In the genomic region with DNA sequence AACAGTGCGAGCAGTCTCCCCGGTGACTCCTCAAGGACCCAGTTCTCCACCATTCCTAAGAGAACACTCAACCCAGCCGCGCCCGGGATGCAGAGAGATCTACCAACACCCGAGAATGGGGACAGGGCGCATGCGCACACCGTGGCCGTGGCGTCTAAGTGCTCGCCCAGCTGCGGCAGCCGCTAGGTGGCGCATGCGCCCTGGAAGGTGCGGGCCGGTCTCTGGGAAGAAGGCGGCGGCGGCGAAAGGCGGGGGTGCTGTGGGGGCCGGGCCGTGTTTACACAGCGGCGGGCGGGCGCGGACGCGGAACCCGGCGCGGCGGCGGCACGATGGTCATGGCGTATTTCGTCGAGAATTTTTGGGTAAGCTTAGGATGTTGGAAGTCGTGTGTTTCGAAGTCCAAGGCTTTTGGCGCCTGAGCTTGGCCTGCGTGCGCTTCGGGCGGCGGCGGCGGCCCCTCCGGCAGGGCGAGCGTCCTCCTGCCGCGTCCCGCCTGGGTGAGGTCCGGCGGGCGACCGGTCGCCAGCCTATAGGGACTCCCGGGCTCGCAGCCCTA, we compare ENCODE assay signal across 1 cellular context.
A peak's percentile ranks its signal among the peaks of the same experiment; 100 is the strongest.
TF ChIP-seq lines count a peak whose summit lies in the region.

Gene FCHO2, plus strand, starts transcription at position 274 of the 556 bp plus-strand sequence. Its CDS starts 56 bp downstream, at position 330.

TF ChIP-seq in HepG2, 621 proteins besides CTCF, POLR2A, EP300 and RAD21 (continued from another document and continues in another):
- TF ChIP-seq CEBPZ (IDR thresholded peaks at IDR 0.05; ENCODE audit: low read length), result no peak
- 0 out of 2 replicates have a peak, but pooled peaks have one; percentile 64 for TF ChIP-seq CENPT (CRISPR knock-in tag; IDR thresholded peaks at IDR 0.05; ENCODE audit: low read depth)
- TF ChIP-seq ASH2L (IDR thresholded peaks at IDR 0.05; ENCODE audit: insufficient read length, low read depth, low read length), result peak; percentile 90
- no peak for TF ChIP-seq IRX3 (CRISPR knock-in tag; IDR thresholded peaks at IDR 0.05; ENCODE audit: borderline replicate concordance, low read depth)
- no peak for TF ChIP-seq FOXK2 (IDR thresholded peaks at IDR 0.05)
- no peak for TF ChIP-seq ZBTB21 (CRISPR knock-in tag; IDR thresholded peaks at IDR 0.05)
- no peak for TF ChIP-seq GATAD1 (CRISPR knock-in tag; IDR thresholded peaks at IDR 0.05)
- TF ChIP-seq HIC2 (CRISPR knock-in tag; IDR thresholded peaks at IDR 0.05; ENCODE audit: low read depth), result no peak
- TF ChIP-seq ZFP36L1 (CRISPR knock-in tag; IDR thresholded peaks at IDR 0.05), result 0 out of 2 replicates have a peak, but pooled peaks have one; percentile 66
- TF ChIP-seq XRCC5 (optimal IDR thresholded peaks at IDR 0.05; ENCODE audit: low read length), result peak; percentile 80
- TF ChIP-seq, protein P1, sequence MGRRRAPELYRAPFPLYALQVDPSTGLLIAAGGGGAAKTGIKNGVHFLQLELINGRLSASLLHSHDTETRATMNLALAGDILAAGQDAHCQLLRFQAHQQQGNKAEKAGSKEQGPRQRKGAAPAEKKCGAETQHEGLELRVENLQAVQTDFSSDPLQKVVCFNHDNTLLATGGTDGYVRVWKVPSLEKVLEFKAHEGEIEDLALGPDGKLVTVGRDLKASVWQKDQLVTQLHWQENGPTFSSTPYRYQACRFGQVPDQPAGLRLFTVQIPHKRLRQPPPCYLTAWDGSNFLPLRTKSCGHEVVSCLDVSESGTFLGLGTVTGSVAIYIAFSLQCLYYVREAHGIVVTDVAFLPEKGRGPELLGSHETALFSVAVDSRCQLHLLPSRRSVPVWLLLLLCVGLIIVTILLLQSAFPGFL (CRISPR knock-in tag; IDR thresholded peaks at IDR 0.05), result no peak
- no peak; the same call in 1 of the 2 replicates for TF ChIP-seq ZNF503 (CRISPR knock-in tag; IDR thresholded peaks at IDR 0.05)
- TF ChIP-seq DR1 (CRISPR knock-in tag; IDR thresholded peaks at IDR 0.05), result peak; percentile 27; the same call in 1 of the 2 replicates
- TF ChIP-seq ZNF615 (CRISPR knock-in tag; IDR thresholded peaks at IDR 0.05; ENCODE audit: borderline replicate concordance), result no peak
- no peak for TF ChIP-seq ERF (CRISPR knock-in tag; IDR thresholded peaks at IDR 0.05)
- TF ChIP-seq ZNF775 (CRISPR knock-in tag; IDR thresholded peaks at IDR 0.05; ENCODE audit: borderline replicate concordance), result no peak
- TF ChIP-seq SMAD1 (CRISPR knock-in tag; IDR thresholded peaks at IDR 0.05; ENCODE audit: borderline replicate concordance, low read depth), result no peak
- no peak for TF ChIP-seq ZNF878 (CRISPR knock-in tag; IDR thresholded peaks at IDR 0.05)
- TF ChIP-seq, protein P2, sequence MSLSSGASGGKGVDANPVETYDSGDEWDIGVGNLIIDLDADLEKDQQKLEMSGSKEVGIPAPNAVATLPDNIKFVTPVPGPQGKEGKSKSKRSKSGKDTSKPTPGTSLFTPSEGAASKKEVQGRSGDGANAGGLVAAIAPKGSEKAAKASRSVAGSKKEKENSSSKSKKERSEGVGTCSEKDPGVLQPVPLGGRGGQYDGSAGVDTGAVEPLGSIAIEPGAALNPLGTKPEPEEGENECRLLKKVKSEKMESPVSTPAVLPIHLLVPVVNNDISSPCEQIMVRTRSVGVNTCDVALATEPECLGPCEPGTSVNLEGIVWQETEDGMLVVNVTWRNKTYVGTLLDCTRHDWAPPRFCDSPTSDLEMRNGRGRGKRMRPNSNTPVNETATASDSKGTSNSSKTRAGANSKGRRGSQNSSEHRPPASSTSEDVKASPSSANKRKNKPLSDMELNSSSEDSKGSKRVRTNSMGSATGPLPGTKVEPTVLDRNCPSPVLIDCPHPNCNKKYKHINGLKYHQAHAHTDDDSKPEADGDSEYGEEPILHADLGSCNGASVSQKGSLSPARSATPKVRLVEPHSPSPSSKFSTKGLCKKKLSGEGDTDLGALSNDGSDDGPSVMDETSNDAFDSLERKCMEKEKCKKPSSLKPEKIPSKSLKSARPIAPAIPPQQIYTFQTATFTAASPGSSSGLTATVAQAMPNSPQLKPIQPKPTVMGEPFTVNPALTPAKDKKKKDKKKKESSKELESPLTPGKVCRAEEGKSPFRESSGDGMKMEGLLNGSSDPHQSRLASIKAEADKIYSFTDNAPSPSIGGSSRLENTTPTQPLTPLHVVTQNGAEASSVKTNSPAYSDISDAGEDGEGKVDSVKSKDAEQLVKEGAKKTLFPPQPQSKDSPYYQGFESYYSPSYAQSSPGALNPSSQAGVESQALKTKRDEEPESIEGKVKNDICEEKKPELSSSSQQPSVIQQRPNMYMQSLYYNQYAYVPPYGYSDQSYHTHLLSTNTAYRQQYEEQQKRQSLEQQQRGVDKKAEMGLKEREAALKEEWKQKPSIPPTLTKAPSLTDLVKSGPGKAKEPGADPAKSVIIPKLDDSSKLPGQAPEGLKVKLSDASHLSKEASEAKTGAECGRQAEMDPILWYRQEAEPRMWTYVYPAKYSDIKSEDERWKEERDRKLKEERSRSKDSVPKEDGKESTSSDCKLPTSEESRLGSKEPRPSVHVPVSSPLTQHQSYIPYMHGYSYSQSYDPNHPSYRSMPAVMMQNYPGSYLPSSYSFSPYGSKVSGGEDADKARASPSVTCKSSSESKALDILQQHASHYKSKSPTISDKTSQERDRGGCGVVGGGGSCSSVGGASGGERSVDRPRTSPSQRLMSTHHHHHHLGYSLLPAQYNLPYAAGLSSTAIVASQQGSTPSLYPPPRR (CRISPR knock-in tag; IDR thresholded peaks at IDR 0.05; ENCODE audit: borderline replicate concordance), result no peak
- peak; percentile 54; the same call in 1 of the 2 replicates for TF ChIP-seq TBX2 (CRISPR knock-in tag; IDR thresholded peaks at IDR 0.05; ENCODE audit: borderline replicate concordance)
- no peak for TF ChIP-seq ZNF703 (CRISPR knock-in tag; IDR thresholded peaks at IDR 0.05; ENCODE audit: borderline replicate concordance)
- TF ChIP-seq JARID2 (CRISPR knock-in tag; IDR thresholded peaks at IDR 0.05; ENCODE audit: insufficient replicate concordance), result no peak
- TF ChIP-seq HNRNPUL1 (IDR thresholded peaks at IDR 0.05; ENCODE audit: low read depth, low read length), result no peak
- no peak for TF ChIP-seq ZNF549 (CRISPR knock-in tag; IDR thresholded peaks at IDR 0.05)
- no peak for TF ChIP-seq MBNL3 (CRISPR knock-in tag; conservative IDR thresholded peaks at IDR 0.05)
- TF ChIP-seq, protein P3, sequence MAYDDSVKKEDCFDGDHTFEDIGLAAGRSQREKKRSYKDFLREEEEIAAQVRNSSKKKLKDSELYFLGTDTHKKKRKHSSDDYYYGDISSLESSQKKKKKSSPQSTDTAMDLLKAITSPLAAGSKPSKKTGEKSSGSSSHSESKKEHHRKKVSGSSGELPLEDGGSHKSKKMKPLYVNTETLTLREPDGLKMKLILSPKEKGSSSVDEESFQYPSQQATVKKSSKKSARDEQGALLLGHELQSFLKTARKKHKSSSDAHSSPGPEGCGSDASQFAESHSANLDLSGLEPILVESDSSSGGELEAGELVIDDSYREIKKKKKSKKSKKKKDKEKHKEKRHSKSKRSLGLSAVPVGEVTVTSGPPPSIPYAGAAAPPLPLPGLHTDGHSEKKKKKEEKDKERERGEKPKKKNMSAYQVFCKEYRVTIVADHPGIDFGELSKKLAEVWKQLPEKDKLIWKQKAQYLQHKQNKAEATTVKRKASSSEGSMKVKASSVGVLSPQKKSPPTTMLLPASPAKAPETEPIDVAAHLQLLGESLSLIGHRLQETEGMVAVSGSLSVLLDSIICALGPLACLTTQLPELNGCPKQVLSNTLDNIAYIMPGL (CRISPR knock-in tag; IDR thresholded peaks at IDR 0.05; ENCODE audit: borderline replicate concordance in 1 of 2, low read depth in 1 of 2), result peak; percentile 93 to 97
- TF ChIP-seq MAFG (CRISPR knock-in tag; IDR thresholded peaks at IDR 0.05), result no peak
- peak; percentile 67; the same call in 1 of the 2 replicates for TF ChIP-seq RNF2 (conservative IDR thresholded peaks at IDR 0.05; ENCODE audit: low read depth)
- no peak for TF ChIP-seq CENPX (CRISPR knock-in tag; IDR thresholded peaks at IDR 0.05)
- no peak for TF ChIP-seq NPAS2 (CRISPR knock-in tag; IDR thresholded peaks at IDR 0.05; ENCODE audit: borderline replicate concordance)
- no peak for TF ChIP-seq TGIF2 (CRISPR knock-in tag; IDR thresholded peaks at IDR 0.05)
- TF ChIP-seq ZNF333 (CRISPR knock-in tag; IDR thresholded peaks at IDR 0.05; ENCODE audit: borderline replicate concordance), result no peak
- TF ChIP-seq, protein P4, sequence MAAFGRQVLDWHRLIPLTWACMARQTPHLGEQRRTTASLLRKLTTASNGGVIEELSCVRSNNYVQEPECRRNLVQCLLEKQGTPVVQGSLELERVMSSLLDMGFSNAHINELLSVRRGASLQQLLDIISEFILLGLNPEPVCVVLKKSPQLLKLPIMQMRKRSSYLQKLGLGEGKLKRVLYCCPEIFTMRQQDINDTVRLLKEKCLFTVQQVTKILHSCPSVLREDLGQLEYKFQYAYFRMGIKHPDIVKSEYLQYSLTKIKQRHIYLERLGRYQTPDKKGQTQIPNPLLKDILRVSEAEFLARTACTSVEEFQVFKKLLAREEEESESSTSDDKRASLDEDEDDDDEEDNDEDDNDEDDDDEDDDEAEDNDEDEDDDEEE (CRISPR knock-in tag; IDR thresholded peaks at IDR 0.05), result no peak; the same call in 1 of the 2 replicates
- 0 out of 2 replicates have a peak, but pooled peaks have one; percentile 35 for TF ChIP-seq SP5 (CRISPR knock-in tag; IDR thresholded peaks at IDR 0.05; ENCODE audit: borderline replicate concordance, low read depth)
- peak; percentile 67 for TF ChIP-seq STAG1 (CRISPR knock-in tag; IDR thresholded peaks at IDR 0.05)
- TF ChIP-seq ZFAT (CRISPR knock-in tag; conservative IDR thresholded peaks at IDR 0.05), result no peak; the same call in 1 of the 2 replicates
- TF ChIP-seq MAZ (IDR thresholded peaks at IDR 0.05; ENCODE audit: borderline replicate concordance, low read depth, low read length), result no peak
- peak; percentile 57 for TF ChIP-seq MAZ (CRISPR knock-in tag; IDR thresholded peaks at IDR 0.05; ENCODE audit: low read depth)
- TF ChIP-seq, protein P5, sequence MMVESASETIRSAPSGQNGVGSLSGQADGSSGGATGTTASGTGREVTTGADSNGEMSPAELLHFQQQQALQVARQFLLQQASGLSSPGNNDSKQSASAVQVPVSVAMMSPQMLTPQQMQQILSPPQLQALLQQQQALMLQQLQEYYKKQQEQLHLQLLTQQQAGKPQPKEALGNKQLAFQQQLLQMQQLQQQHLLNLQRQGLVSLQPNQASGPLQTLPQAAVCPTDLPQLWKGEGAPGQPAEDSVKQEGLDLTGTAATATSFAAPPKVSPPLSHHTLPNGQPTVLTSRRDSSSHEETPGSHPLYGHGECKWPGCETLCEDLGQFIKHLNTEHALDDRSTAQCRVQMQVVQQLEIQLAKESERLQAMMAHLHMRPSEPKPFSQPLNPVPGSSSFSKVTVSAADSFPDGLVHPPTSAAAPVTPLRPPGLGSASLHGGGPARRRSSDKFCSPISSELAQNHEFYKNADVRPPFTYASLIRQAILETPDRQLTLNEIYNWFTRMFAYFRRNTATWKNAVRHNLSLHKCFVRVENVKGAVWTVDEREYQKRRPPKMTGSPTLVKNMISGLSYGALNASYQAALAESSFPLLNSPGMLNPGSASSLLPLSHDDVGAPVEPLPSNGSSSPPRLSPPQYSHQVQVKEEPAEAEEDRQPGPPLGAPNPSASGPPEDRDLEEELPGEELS (CRISPR knock-in tag; IDR thresholded peaks at IDR 0.05), result peak; percentile 60; the same call in 1 of the 2 replicates
- TF ChIP-seq ZNF552 (CRISPR knock-in tag; IDR thresholded peaks at IDR 0.05; ENCODE audit: borderline replicate concordance), result no peak
- 0 out of 2 replicates have a peak, but pooled peaks have one; percentile 48 for TF ChIP-seq ZNF550 (CRISPR knock-in tag; IDR thresholded peaks at IDR 0.05; ENCODE audit: borderline replicate concordance)
